ENCODE assay signal across 1 cellular context in the genomic region with DNA sequence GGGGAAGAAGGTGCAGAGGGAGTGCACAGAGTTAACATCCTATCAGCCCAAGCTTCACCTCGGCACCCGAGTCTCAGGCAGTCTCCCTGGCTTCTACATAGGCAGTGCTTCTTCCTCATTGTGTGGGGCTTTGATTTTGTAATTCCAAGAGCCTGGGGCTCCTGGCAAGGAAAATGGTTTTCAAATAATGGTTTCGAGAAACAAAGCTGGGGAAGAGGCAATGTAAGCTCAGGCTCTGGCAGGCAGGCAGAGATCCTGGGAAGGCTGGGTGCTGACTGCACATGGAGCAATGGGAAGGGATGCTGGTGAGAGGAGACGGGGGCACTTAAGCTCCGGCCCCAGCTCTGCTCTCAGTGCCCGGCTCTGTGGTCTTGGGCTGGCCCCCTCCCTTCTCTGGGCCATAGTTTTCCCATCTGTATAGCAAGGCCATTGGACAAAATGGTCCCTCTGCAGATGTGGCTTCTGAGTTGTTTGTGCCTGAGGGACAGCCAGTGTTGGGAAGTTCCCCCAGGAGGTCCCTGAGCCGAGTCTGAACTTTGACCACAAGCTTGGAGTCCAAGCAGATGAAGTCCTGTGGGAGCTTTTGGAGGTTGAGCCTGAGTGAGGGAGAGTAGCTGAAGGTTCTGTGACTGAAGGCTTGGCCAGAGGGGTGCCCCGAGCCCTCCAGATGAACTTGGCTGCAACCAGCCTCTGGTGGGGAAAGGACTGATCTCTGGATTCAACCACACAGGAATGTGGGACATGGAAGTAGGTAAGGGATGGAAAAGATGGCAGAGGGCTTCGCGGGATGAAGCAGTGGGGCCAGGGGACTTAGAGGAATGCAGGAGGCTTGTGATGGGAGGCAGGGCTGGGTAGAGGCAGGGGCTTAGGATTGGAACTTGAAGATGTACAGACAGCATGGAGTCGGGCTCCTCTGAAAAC.
TF ChIP-seq lines count a peak whose summit lies in the region.

No MANE protein-coding gene starts in this region.

TF ChIP-seq in WTC11, 78 proteins besides CTCF, POLR2A, EP300 and RAD21 (continued from another document):
- TF ChIP-seq, protein P1, sequence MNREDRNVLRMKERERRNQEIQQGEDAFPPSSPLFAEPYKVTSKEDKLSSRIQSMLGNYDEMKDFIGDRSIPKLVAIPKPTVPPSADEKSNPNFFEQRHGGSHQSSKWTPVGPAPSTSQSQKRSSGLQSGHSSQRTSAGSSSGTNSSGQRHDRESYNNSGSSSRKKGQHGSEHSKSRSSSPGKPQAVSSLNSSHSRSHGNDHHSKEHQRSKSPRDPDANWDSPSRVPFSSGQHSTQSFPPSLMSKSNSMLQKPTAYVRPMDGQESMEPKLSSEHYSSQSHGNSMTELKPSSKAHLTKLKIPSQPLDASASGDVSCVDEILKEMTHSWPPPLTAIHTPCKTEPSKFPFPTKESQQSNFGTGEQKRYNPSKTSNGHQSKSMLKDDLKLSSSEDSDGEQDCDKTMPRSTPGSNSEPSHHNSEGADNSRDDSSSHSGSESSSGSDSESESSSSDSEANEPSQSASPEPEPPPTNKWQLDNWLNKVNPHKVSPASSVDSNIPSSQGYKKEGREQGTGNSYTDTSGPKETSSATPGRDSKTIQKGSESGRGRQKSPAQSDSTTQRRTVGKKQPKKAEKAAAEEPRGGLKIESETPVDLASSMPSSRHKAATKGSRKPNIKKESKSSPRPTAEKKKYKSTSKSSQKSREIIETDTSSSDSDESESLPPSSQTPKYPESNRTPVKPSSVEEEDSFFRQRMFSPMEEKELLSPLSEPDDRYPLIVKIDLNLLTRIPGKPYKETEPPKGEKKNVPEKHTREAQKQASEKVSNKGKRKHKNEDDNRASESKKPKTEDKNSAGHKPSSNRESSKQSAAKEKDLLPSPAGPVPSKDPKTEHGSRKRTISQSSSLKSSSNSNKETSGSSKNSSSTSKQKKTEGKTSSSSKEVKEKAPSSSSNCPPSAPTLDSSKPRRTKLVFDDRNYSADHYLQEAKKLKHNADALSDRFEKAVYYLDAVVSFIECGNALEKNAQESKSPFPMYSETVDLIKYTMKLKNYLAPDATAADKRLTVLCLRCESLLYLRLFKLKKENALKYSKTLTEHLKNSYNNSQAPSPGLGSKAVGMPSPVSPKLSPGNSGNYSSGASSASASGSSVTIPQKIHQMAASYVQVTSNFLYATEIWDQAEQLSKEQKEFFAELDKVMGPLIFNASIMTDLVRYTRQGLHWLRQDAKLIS (CRISPR knock-in tag; IDR thresholded peaks at IDR 0.05; ENCODE audit: borderline replicate concordance): no peak
- TF ChIP-seq ESRRA (CRISPR knock-in tag; IDR thresholded peaks at IDR 0.05; ENCODE audit: borderline replicate concordance) (no peak), IRF2 (CRISPR knock-in tag; IDR thresholded peaks at IDR 0.05; ENCODE audit: borderline replicate concordance, low read depth) (no peak)
- TF ChIP-seq, protein P2, sequence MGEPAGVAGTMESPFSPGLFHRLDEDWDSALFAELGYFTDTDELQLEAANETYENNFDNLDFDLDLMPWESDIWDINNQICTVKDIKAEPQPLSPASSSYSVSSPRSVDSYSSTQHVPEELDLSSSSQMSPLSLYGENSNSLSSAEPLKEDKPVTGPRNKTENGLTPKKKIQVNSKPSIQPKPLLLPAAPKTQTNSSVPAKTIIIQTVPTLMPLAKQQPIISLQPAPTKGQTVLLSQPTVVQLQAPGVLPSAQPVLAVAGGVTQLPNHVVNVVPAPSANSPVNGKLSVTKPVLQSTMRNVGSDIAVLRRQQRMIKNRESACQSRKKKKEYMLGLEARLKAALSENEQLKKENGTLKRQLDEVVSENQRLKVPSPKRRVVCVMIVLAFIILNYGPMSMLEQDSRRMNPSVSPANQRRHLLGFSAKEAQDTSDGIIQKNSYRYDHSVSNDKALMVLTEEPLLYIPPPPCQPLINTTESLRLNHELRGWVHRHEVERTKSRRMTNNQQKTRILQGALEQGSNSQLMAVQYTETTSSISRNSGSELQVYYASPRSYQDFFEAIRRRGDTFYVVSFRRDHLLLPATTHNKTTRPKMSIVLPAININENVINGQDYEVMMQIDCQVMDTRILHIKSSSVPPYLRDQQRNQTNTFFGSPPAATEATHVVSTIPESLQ (CRISPR knock-in tag; IDR thresholded peaks at IDR 0.05): no peak
- TF ChIP-seq, protein P3, sequence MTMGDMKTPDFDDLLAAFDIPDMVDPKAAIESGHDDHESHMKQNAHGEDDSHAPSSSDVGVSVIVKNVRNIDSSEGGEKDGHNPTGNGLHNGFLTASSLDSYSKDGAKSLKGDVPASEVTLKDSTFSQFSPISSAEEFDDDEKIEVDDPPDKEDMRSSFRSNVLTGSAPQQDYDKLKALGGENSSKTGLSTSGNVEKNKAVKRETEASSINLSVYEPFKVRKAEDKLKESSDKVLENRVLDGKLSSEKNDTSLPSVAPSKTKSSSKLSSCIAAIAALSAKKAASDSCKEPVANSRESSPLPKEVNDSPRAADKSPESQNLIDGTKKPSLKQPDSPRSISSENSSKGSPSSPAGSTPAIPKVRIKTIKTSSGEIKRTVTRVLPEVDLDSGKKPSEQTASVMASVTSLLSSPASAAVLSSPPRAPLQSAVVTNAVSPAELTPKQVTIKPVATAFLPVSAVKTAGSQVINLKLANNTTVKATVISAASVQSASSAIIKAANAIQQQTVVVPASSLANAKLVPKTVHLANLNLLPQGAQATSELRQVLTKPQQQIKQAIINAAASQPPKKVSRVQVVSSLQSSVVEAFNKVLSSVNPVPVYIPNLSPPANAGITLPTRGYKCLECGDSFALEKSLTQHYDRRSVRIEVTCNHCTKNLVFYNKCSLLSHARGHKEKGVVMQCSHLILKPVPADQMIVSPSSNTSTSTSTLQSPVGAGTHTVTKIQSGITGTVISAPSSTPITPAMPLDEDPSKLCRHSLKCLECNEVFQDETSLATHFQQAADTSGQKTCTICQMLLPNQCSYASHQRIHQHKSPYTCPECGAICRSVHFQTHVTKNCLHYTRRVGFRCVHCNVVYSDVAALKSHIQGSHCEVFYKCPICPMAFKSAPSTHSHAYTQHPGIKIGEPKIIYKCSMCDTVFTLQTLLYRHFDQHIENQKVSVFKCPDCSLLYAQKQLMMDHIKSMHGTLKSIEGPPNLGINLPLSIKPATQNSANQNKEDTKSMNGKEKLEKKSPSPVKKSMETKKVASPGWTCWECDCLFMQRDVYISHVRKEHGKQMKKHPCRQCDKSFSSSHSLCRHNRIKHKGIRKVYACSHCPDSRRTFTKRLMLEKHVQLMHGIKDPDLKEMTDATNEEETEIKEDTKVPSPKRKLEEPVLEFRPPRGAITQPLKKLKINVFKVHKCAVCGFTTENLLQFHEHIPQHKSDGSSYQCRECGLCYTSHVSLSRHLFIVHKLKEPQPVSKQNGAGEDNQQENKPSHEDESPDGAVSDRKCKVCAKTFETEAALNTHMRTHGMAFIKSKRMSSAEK (CRISPR knock-in tag; IDR thresholded peaks at IDR 0.05; ENCODE audit: borderline replicate concordance): no peak
- TF ChIP-seq, protein P4, sequence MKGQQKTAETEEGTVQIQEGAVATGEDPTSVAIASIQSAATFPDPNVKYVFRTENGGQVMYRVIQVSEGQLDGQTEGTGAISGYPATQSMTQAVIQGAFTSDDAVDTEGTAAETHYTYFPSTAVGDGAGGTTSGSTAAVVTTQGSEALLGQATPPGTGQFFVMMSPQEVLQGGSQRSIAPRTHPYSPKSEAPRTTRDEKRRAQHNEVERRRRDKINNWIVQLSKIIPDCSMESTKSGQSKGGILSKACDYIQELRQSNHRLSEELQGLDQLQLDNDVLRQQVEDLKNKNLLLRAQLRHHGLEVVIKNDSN (CRISPR knock-in tag; IDR thresholded peaks at IDR 0.05): no peak
- TF ChIP-seq, protein P5, sequence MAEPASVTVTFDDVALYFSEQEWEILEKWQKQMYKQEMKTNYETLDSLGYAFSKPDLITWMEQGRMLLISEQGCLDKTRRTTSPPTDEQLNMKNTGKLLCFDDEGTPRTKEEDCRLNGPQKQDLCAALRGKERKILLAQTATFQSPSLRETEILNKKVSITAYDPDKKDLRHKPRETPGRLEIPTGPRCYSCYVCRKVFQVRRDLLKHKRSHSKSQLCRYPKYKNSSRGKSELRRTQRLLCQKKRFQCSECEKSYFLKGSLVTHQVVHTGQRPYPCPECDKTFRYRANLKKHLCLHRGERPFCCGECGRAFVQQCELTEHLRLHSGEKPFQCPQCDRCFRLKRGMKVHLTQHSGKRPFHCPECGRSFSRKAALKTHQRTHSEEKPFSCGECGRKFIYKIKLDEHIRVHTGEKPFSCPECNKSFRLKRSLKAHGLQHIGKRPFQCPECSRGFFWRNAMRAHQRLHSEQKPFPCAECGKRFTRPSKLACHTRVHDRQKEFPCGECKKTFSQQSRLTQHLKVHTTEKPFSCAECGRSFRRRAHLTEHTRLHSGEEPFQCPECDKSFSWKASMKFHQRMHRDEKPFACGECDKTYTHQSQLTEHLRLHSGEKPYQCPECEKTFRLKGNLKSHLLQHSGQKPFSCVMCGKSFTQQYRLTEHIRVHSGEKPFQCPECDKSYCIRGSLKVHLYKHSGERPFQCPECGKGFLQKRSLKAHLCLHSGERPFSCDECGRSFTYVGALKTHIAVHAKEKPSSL (CRISPR knock-in tag; conservative IDR thresholded peaks at IDR 0.05): no peak
- TF ChIP-seq, protein P6, sequence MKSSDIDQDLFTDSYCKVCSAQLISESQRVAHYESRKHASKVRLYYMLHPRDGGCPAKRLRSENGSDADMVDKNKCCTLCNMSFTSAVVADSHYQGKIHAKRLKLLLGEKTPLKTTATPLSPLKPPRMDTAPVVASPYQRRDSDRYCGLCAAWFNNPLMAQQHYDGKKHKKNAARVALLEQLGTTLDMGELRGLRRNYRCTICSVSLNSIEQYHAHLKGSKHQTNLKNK (CRISPR knock-in tag; IDR thresholded peaks at IDR 0.05): no peak
